16 cellular contexts compared by ENCODE assay signal in genomic region chr7:55523366-55523765, GRCh38. TPM values are rescaled to one million over a fixed set of nuclear protein-coding genes. Genes with fewer than 3 reads are reported as not detected.
DNase-seq lines count a peak whose midpoint lies in the region; TF ChIP-seq lines count a peak whose summit lies in the region.
"Had no signal": no experiment of that assay in that cellular context is flagged by ENCODE, and none has a peak within 500 bp of the region (broad histone marks: within the 10 kb centered on the region; RNA-seq: fewer than 3 reads in every experiment).

No MANE protein-coding gene starts in this region.

- in situ Hi-C loops in transverse colon (cut with MboI; ENCODE audit: low pct_ligation_motif_present in 1 of 4, low pct_unique_long_range_greater_than_20kb in 1 of 4, low sequenced_read_pairs in 3 of 4) = no loop called here

- H3K36me3 ChIP-seq in SJSA1 (peaks cover 29% of the 10 kb centered on the region), transverse colon (peaks cover 0 to 8% (median 0%) of the 10 kb centered on the region in 4 donors)

- no peak for TF ChIP-seq POLR2A in transverse colon (IDR thresholded peaks at IDR 0.05)

- no peak for TF ChIP-seq CTCF in fibroblast of the aortic adventitia (IDR thresholded peaks at IDR 0.05; ENCODE audit: insufficient read depth, low read length)
- no peak for TF ChIP-seq CTCF in transverse colon (IDR thresholded peaks at IDR 0.05)

- H3K9me3 ChIP-seq in SJSA1 (replicated peaks) (no peaks in the 10 kb centered on the region), transverse colon (no peaks in the 10 kb centered on the region)
- H3K9me3 ChIP-seq: left ventricle myocardium inferior had no signal

- H3K27ac Mint-ChIP-seq in activated naive CD4-positive, alpha-beta T cell treated with anti-CD3 and anti-CD28 coated beads, Interleukin-2, amount 50 U/mL, for 24 hours = peak overlapping the region; percentile 33

- H3K4me3 Mint-ChIP-seq in activated naive CD4-positive, alpha-beta T cell treated with anti-CD3 and anti-CD28 coated beads, Interleukin-2, amount 50 U/mL, for 24 hours = no peak overlapping the region

- WGBS in transverse colon (ENCODE audit: low coverage in 1 of 2), 2 donors = 74 to 77% methylated on average over 2 of the region's 2 CpGs

- H3K27ac ChIP-seq in SJSA1 = peak overlapping the region; percentile 37
- peak overlapping the region in 3 of 4 donors; percentile 10 to 72 (median 34) for H3K27ac ChIP-seq in transverse colon
- H3K27ac ChIP-seq: left ventricle myocardium inferior had no signal

- H3K4me3 ChIP-seq in SJSA1 = no peak overlapping the region
- H3K4me3 ChIP-seq in fibroblast of the aortic adventitia (ENCODE audit: low read depth, low read length) = no peak overlapping the region
- no peak overlapping the region for H3K4me3 ChIP-seq in transverse colon
- H3K4me3 ChIP-seq: left ventricle myocardium inferior, skin epidermis had no signal

- H3K4me1 Mint-ChIP-seq in activated naive CD4-positive, alpha-beta T cell treated with anti-CD3 and anti-CD28 coated beads, Interleukin-2, amount 50 U/mL, for 24 hours = peaks cover 56% of the 10 kb centered on the region

- H3K36me3 Mint-ChIP-seq in activated naive CD4-positive, alpha-beta T cell treated with anti-CD3 and anti-CD28 coated beads, Interleukin-2, amount 50 U/mL, for 24 hours = peaks cover 10% of the 10 kb centered on the region

- no peak for TF ChIP-seq EP300 in transverse colon (IDR thresholded peaks at IDR 0.05; ENCODE audit: low read depth)

- H3K27me3 Mint-ChIP-seq in activated naive CD4-positive, alpha-beta T cell treated with anti-CD3 and anti-CD28 coated beads, Interleukin-2, amount 50 U/mL, for 24 hours = no peaks in the 10 kb centered on the region

- no peaks in the 10 kb centered on the region for H3K9me3 Mint-ChIP-seq in activated naive CD4-positive, alpha-beta T cell treated with anti-CD3 and anti-CD28 coated beads, Interleukin-2, amount 50 U/mL, for 24 hours

- DNase-seq in activated naive CD4-positive, alpha-beta T cell (lab: John Stamatoyannopoulos, UW) = no peak
- peak in 1 of 2 experiments; percentile 42 for DNase-seq in SJSA1 (ENCODE audit: low read depth in 1 of 2, low spot score in 2 of 2)
- DNase-seq in fibroblast of the aortic adventitia (ENCODE audit: low read depth) = peak; percentile 38
- DNase-seq in transverse colon = no peak
- DNase-seq in cerebellum (ENCODE audit: low spot score) = no peak
- DNase-seq in NCI-H187 treated with DMSO at 0.1 percent for 48 hours (lab: John Stamatoyannopoulos, UW) = no peak
- no peak for DNase-seq in stimulated activated CD4-positive, alpha-beta T cell treated with anti-CD3 and anti-CD28 coated beads, Interleukin-15, amount 100 ng/mL, for 24 hours
- DNase-seq: activated CD4-positive, alpha-beta T cell treated with anti-CD3 and anti-CD28 coated beads, Interleukin-2, amount 50 U/mL, for 1 hour; Calu3; dermis blood vessel endothelial cell; left ventricle myocardium inferior; NK-92 treated with Interleukin-12 subunit alpha and Interleukin-12 subunit beta, amount 100 ng/mL, for 24 hours; posterior cingulate gyrus; Right ventricle myocardium superior had no signal

- peaks cover 19% of the 10 kb centered on the region for H3K4me1 ChIP-seq in SJSA1 (replicated peaks)
- H3K4me1 ChIP-seq in transverse colon = peaks cover 20 to 48% (median 25%) of the 10 kb centered on the region in 4 donors

- intact Hi-C loops in transverse colon (cut with DNase I; ENCODE audit: low total_unique reads) = no loop called here

- no peaks in the 10 kb centered on the region for H3K27me3 ChIP-seq in SJSA1 (replicated peaks)
- no peaks in the 10 kb centered on the region for H3K27me3 ChIP-seq in transverse colon

RNA-seq across cellular contexts. Expression of gene VOPP1, which starts 48.9 kb away (rescaled TPM):
- total RNA-seq in SJSA1 (2014; rRNA removed; shearing (Covaris generic)) = 88.2 and 107 TPM in 2 replicates
- 46.1 and 89.4 TPM in 2 replicates for total RNA-seq in fibroblast of the aortic adventitia (ENCODE audit: low replicate concordance)
- 10 to 100 TPM; 22.1 to 79.2 (median 73.9) TPM for total RNA-seq in transverse colon
- 83.1 TPM for total RNA-seq in cerebellum
